1 cellular context compared by ENCODE assay signal in the genomic region with DNA sequence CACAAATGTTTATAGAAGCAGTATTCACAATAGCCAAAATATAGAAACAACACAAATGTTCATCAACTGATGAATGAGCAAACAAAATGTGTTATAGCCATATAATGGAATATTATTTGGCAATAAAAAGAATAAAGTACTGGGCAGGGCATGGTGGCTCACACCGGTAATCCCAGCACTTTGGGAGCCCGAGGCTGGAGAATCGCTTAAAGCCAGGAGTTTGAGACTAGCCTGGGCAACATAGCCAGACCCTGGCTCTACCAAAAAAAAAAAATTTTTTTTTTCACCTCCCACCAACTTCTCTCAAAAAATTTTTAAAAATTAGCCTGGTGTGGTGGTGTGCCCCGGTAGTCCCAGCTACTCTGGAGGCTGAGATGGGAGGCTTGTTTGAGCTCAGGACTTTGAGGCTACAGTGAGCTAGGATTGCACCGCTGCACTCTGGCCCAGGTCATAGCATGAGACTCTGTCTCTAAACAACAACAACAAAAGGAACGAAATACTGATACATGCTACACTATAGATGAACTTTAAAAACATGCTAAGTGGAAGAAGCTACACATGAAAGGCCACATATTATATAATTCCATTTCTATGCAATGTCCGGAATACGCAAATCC.
A peak's percentile ranks its signal among the peaks of the same experiment; 100 is the strongest.
TF ChIP-seq lines count a peak whose summit lies in the region.

No MANE protein-coding gene starts in this region.

TF ChIP-seq in HepG2, 621 proteins besides CTCF, POLR2A, EP300 and RAD21:
- TF ChIP-seq ZBTB46 (CRISPR knock-in tag; IDR thresholded peaks at IDR 0.05; ENCODE audit: borderline replicate concordance), result no peak
- TF ChIP-seq ZNF207 (IDR thresholded peaks at IDR 0.05; ENCODE audit: borderline replicate concordance), result no peak
- no peak for TF ChIP-seq ZNF83 (CRISPR knock-in tag; IDR thresholded peaks at IDR 0.05; ENCODE audit: borderline replicate concordance)
- TF ChIP-seq ZNF121 (CRISPR knock-in tag; IDR thresholded peaks at IDR 0.05), result peak; percentile 52; the same call in 1 of the 2 replicates
- TF ChIP-seq, protein P1, sequence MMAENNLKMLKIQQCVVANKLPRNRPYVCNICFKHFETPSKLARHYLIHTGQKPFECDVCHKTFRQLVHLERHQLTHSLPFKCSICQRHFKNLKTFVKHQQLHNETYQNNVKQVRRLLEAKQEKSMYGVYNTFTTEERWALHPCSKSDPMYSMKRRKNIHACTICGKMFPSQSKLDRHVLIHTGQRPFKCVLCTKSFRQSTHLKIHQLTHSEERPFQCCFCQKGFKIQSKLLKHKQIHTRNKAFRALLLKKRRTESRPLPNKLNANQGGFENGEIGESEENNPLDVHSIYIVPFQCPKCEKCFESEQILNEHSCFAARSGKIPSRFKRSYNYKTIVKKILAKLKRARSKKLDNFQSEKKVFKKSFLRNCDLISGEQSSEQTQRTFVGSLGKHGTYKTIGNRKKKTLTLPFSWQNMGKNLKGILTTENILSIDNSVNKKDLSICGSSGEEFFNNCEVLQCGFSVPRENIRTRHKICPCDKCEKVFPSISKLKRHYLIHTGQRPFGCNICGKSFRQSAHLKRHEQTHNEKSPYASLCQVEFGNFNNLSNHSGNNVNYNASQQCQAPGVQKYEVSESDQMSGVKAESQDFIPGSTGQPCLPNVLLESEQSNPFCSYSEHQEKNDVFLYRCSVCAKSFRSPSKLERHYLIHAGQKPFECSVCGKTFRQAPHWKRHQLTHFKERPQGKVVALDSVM (CRISPR knock-in tag; IDR thresholded peaks at IDR 0.05), result peak; percentile 81
- TF ChIP-seq SSRP1 (CRISPR knock-in tag; IDR thresholded peaks at IDR 0.05), result peak; percentile 89; the same call in 1 of the 2 replicates
